1 cellular context compared by ENCODE assay signal in the genomic region with DNA sequence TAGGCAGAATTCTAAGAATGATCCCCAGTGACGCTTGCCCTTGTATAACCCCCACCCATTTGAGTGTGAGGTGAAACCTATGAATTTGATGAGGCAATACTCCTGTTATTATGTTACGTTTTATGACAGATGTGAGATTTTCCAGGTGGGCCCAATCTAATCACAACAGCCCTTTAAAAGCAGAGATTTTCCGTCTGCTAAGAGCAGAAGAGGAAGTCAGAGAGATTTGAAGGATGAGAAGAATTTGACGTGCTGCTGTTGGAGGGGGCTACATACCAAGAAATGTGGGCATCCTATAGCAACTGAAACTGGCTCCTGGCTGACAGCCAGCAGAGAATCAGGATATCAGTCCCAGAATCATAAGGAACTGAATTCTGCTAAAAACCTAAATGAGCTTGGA.
A peak's percentile ranks its signal among the peaks of the same experiment; 100 is the strongest.
TF ChIP-seq lines count a peak whose summit lies in the region.

No MANE protein-coding gene starts in this region.

TF ChIP-seq in HEK293, 187 proteins besides CTCF, POLR2A, EP300 and RAD21 (continued from another document):
- no peak for TF ChIP-seq ZBTB11 (tag by site-specific recombination; conservative IDR thresholded peaks at IDR 0.05; ENCODE audit: low read depth)
- no peak for TF ChIP-seq ZNF23 (tag by site-specific recombination; IDR thresholded peaks at IDR 0.05; ENCODE audit: borderline replicate concordance)
- no peak for TF ChIP-seq ZNF416 (tag by site-specific recombination; IDR thresholded peaks at IDR 0.05)
- no peak for TF ChIP-seq SALL2 (tag by site-specific recombination; IDR thresholded peaks at IDR 0.05; ENCODE audit: borderline replicate concordance)
- 0 out of 2 replicates have a peak, but pooled peaks have one; percentile 50 for TF ChIP-seq GFI1B (tag by site-specific recombination; IDR thresholded peaks at IDR 0.05)
- no peak for TF ChIP-seq ZBTB21 (tag by site-specific recombination; IDR thresholded peaks at IDR 0.05)
- TF ChIP-seq ZNF19 (tag by site-specific recombination; IDR thresholded peaks at IDR 0.05; ENCODE audit: low read depth) = no peak
- TF ChIP-seq, protein P1, sequence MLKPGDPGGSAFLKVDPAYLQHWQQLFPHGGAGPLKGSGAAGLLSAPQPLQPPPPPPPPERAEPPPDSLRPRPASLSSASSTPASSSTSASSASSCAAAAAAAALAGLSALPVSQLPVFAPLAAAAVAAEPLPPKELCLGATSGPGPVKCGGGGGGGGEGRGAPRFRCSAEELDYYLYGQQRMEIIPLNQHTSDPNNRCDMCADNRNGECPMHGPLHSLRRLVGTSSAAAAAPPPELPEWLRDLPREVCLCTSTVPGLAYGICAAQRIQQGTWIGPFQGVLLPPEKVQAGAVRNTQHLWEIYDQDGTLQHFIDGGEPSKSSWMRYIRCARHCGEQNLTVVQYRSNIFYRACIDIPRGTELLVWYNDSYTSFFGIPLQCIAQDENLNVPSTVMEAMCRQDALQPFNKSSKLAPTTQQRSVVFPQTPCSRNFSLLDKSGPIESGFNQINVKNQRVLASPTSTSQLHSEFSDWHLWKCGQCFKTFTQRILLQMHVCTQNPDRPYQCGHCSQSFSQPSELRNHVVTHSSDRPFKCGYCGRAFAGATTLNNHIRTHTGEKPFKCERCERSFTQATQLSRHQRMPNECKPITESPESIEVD (tag by site-specific recombination; IDR thresholded peaks at IDR 0.05) = 0 out of 2 replicates have a peak, but pooled peaks have one; percentile 23
- no peak for TF ChIP-seq ZNF169 (tag by site-specific recombination; IDR thresholded peaks at IDR 0.05)
- TF ChIP-seq, protein P2, sequence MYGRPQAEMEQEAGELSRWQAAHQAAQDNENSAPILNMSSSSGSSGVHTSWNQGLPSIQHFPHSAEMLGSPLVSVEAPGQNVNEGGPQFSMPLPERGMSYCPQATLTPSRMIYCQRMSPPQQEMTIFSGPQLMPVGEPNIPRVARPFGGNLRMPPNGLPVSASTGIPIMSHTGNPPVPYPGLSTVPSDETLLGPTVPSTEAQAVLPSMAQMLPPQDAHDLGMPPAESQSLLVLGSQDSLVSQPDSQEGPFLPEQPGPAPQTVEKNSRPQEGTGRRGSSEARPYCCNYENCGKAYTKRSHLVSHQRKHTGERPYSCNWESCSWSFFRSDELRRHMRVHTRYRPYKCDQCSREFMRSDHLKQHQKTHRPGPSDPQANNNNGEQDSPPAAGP (tag by site-specific recombination; IDR thresholded peaks at IDR 0.05) = no peak
- TF ChIP-seq ZFP69B (tag by site-specific recombination; IDR thresholded peaks at IDR 0.05) = peak; percentile 73
- no peak for TF ChIP-seq ZNF302 (tag by site-specific recombination; IDR thresholded peaks at IDR 0.05; ENCODE audit: low read depth)
- no peak for TF ChIP-seq ZNF155 (tag by site-specific recombination; IDR thresholded peaks at IDR 0.05)
- TF ChIP-seq ZNF654 (tag by site-specific recombination; IDR thresholded peaks at IDR 0.05; ENCODE audit: low read depth) = no peak
- TF ChIP-seq ZNF623 (tag by site-specific recombination; IDR thresholded peaks at IDR 0.05) = no peak
- TF ChIP-seq ZFP3 (tag by site-specific recombination; IDR thresholded peaks at IDR 0.05; ENCODE audit: low read depth) = no peak
